In the genomic region with DNA sequence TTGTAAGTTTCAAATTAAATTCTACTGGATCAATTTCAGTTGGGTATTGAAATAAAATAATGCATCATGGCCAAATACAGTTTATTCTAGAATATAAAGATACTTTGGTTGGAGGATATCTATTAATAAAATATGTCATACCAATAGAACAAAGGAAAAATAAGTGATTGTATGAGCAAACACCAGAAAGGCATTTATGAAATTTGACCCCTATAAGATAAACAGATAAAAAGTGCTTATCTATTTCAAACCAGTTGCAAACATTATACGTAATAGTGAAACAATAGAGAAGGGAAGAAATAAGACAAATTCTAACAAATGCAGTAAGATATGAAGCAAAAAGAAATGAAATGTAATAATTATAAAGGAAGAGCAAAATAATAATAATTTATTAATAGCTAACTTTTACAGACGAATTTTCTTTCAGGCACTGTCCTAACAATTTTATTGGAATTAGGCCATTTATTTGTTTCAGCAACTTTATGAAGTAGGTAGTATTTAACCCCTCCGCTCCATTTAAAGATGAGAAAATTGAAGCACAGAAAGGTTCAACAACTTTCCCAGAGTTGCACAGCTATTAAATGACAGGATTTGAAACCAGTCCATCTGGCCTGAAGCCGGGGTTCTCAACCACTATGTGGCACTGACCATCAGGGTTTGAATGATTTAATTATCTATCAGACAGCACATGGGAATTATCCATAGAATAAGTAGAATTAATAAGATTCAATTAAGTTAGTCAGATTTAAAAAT, we compare ENCODE assay signal across 25 cellular contexts. TPM values are rescaled to one million over a fixed set of nuclear protein-coding genes. Genes with fewer than 3 reads are reported as not detected.
"Had no signal": no experiment of that assay in that cellular context is flagged by ENCODE, and none has a peak within 500 bp of the region (broad histone marks: within the 10 kb centered on the region; RNA-seq: fewer than 3 reads in every experiment).

No MANE protein-coding gene starts in this region.

- ATAC-seq: effector memory CD8-positive, alpha-beta T cell; gastrocnemius medialis; left colon; natural killer cell; T-helper 17 cell had no signal

- H3K27ac ChIP-seq: epithelial cell of prostate, gastrocnemius medialis, heart right ventricle, lower lobe of right lung, neutrophil, right atrium auricular region, transverse colon, WERI-Rb-1 had no signal

- H3K9me3 Mint-ChIP-seq: natural killer cell had no signal

- H3K4me1 Mint-ChIP-seq: natural killer cell, T-helper 17 cell had no signal

- H3K27me3 Mint-ChIP-seq: activated CD4-positive, alpha-beta memory T cell treated with anti-CD3 and anti-CD28 coated beads for 36 hours; activated T-cell treated with anti-CD3 and anti-CD28 coated beads, Interleukin-2, amount 50 U/mL, for 24 hours; T-helper 17 cell had no signal

- H3K4me3 Mint-ChIP-seq: activated CD4-positive, alpha-beta memory T cell treated with anti-CD3 and anti-CD28 coated beads for 36 hours; activated T-cell treated with anti-CD3 and anti-CD28 coated beads, Interleukin-2, amount 50 U/mL, for 24 hours; effector memory CD8-positive, alpha-beta T cell; natural killer cell; T-helper 17 cell had no signal

- H3K36me3 Mint-ChIP-seq: natural killer cell had no signal

- H3K27me3 ChIP-seq: body of pancreas, gastrocnemius medialis, heart right ventricle, neutrophil, right atrium auricular region, transverse colon had no signal

- FAIRE-seq: small intestine had no signal

- H3K4me3 ChIP-seq: body of pancreas, gastrocnemius medialis, heart right ventricle, lower lobe of right lung, right atrium auricular region, transverse colon had no signal

- H3K27ac Mint-ChIP-seq: activated CD4-positive, alpha-beta memory T cell treated with anti-CD3 and anti-CD28 coated beads for 36 hours; activated T-cell treated with anti-CD3 and anti-CD28 coated beads, Interleukin-2, amount 50 U/mL, for 24 hours; effector memory CD8-positive, alpha-beta T cell; natural killer cell; T-helper 17 cell had no signal

- H3K4me1 ChIP-seq: body of pancreas, gastrocnemius medialis, lower lobe of right lung, right atrium auricular region, transverse colon had no signal

- H3K9me3 ChIP-seq: body of pancreas, gastrocnemius medialis, neutrophil had no signal

- DNase-seq: activated CD4-positive, alpha-beta memory T cell treated with anti-CD3 and anti-CD28 coated beads for 36 hours; activated effector memory CD4-positive, alpha-beta T cell treated with Interleukin-2 at 50 U/mL for 16 hours; activated naive CD4-positive, alpha-beta T cell treated with anti-CD3 and anti-CD28 coated beads, Interleukin-2, amount 50 U/mL, for 16 hours; activated T-cell treated with anti-CD3 and anti-CD28 coated beads, Interleukin-2, amount 50 U/mL, for 24 hours; central memory CD4-positive, alpha-beta T cell; cortex of kidney; effector memory CD8-positive, alpha-beta T cell; gastrocnemius medialis; left colon; lower lobe of right lung; natural killer cell; posterior cingulate gyrus; small intestine; stimulated activated CD4-positive, alpha-beta T cell treated with anti-CD3 and anti-CD28 coated beads, Interleukin-4, amount 100 ng/mL, for 24 hours; stimulated activated naive CD4-positive, alpha-beta T cell treated with Interleukin-2 at 50 U/mL for 16 hours; substantia nigra; T-helper 17 cell; transverse colon; WERI-Rb-1 had no signal

- H3K36me3 ChIP-seq: gastrocnemius medialis, heart right ventricle, lower lobe of right lung, neutrophil, right atrium auricular region, transverse colon, WERI-Rb-1 had no signal

RNA-seq across cellular contexts. Expression of a gene that starts 20.8 kb away (rescaled TPM):
- total RNA-seq: body of pancreas, fibroblast of lung, gastrocnemius medialis, left colon had no signal
- polyA plus RNA-seq: fibroblast of lung had no signal
